9 cellular contexts compared by ENCODE assay signal in the genomic region with DNA sequence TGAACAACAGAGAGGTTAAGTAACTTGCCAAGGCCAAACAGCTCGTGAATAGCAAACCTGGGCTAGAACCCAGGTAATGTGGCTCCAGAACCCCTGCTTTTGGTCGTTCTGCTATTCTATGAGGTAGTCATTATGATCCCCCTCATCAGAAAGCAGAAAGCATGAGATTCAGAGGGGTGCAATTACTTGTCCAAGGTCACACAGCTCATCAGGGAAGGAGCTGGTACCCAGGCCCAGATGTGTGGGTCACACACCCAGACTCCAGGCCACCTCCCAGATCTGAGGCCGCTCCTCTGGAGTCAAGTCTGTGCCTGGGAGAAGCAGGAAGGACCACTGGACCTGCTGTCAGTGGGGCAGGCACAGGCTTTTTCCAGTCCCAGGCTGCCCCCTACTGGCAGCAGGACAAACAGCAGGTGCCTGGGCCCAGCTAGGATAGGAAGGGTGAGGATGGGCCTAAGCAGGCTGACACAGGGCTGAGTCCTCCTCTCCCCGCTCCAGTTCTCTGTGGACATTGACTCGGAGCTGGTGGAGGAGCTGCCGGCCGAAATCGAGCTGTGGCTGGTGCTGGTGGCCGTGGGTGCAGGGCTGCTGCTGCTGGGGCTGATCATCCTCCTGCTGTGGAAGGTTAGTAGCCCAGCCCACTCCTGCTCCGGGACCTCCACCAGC. TPM values are rescaled to one million over a fixed set of nuclear protein-coding genes. Genes with fewer than 3 reads are reported as not detected.
DNase-seq lines count a peak whose midpoint lies in the region; ATAC-seq and TF ChIP-seq lines count a peak whose summit lies in the region.
"Had no signal": no experiment of that assay in that cellular context is flagged by ENCODE, and none has a peak within 500 bp of the region (broad histone marks: within the 10 kb centered on the region; RNA-seq: fewer than 3 reads in every experiment).

No MANE protein-coding gene starts in this region.

- H3K4me3 ChIP-seq in mucosa of descending colon, result no peak overlapping the region

- H3K9me3 Mint-ChIP-seq in activated CD4-positive, alpha-beta memory T cell treated with anti-CD3 and anti-CD28 coated beads for 36 hours, result no peaks in the 10 kb centered on the region

- no peaks in the 10 kb centered on the region for H3K27me3 Mint-ChIP-seq in activated CD4-positive, alpha-beta memory T cell treated with anti-CD3 and anti-CD28 coated beads for 36 hours
- H3K27me3 Mint-ChIP-seq: activated naive CD8-positive, alpha-beta T cell had no signal

- peak; percentile 69 for ATAC-seq in HG02852 (IDR thresholded peaks at IDR 0.05; ENCODE audit: unreplicated experiment)
- peak; percentile 92 for ATAC-seq in mucosa of descending colon
- no peak for ATAC-seq in HG03460 (IDR thresholded peaks at IDR 0.05; ENCODE audit: unreplicated experiment)

- H3K27ac Mint-ChIP-seq in activated CD4-positive, alpha-beta memory T cell treated with anti-CD3 and anti-CD28 coated beads for 36 hours, result no peak overlapping the region
- H3K27ac Mint-ChIP-seq: activated naive CD8-positive, alpha-beta T cell had no signal

- H3K4me1 ChIP-seq in mucosa of descending colon (ENCODE audit: low read depth), result no peaks in the 10 kb centered on the region

- POLR2A ChIA-PET in activated CD4-positive, alpha-beta memory T cell treated with anti-CD3 and anti-CD28 coated beads for 36 hours (lab: Charles Lee), result interaction anchor here (1.0 kb wide), 1 partner anchor 32 kb away, joined by 3 read pairs; no protein-coding TSS in a partner anchor

- no peak overlapping the region for H3K4me3 Mint-ChIP-seq in activated CD4-positive, alpha-beta memory T cell treated with anti-CD3 and anti-CD28 coated beads for 36 hours
- H3K4me3 Mint-ChIP-seq: activated naive CD8-positive, alpha-beta T cell had no signal

- no peaks in the 10 kb centered on the region for H3K36me3 ChIP-seq in mucosa of descending colon (ENCODE audit: low read depth)

- peaks cover 3% of the 10 kb centered on the region for H3K36me3 Mint-ChIP-seq in activated CD4-positive, alpha-beta memory T cell treated with anti-CD3 and anti-CD28 coated beads for 36 hours
- H3K36me3 Mint-ChIP-seq: activated naive CD8-positive, alpha-beta T cell had no signal

- H3K9me3 ChIP-seq in mucosa of descending colon, result no peaks in the 10 kb centered on the region

- intact Hi-C loops in activated CD4-positive, alpha-beta memory T cell treated with anti-CD3 and anti-CD28 coated beads for 36 hours (cut with micrococcal nuclease), result loop anchor here (1.0 to 2.0 kb wide), 2 partner anchors 31 to 60 kb away; a partner anchor contains a TSS
- intact Hi-C loops in mucosa of descending colon (cut with DNase I, micrococcal nuclease), result loop anchor here in 1 of 2 donors (2.0 kb wide), 1 partner anchor 61 kb away; no protein-coding TSS in a partner anchor

- DNase-seq in DMS79 (lab: John Stamatoyannopoulos, UW) (peak; percentile 31), NCI-H748 treated with DMSO at 0.1 percent for 48 hours (lab: John Stamatoyannopoulos, UW) (peak; percentile 50), mucosa of descending colon (peak; percentile 74 to 86 (median 76))
- DNase-seq in activated CD4-positive, alpha-beta memory T cell treated with anti-CD3 and anti-CD28 coated beads for 36 hours, result peak; percentile 85
- DNase-seq in effector CD4-positive, alpha-beta T cell, result peak; percentile 66
- peak; percentile 61 for DNase-seq in stimulated activated CD8-positive, alpha-beta memory T cell treated with anti-CD3 and anti-CD28 coated beads, Interleukin-7, amount 100 ng/mL, for 24 hours (ENCODE audit: low read depth)

- peak; percentile 96 for TF ChIP-seq CTCF in mucosa of descending colon (IDR thresholded peaks at IDR 0.05)

- CTCF ChIA-PET in activated CD4-positive, alpha-beta memory T cell treated with anti-CD3 and anti-CD28 coated beads for 36 hours (lab: Charles Lee), result interaction anchor here (0.6 to 3.3 kb wide), 40 partner anchors 9 to 518 kb away, joined by 3 to 167 read pairs (median 5); a partner anchor contains a TSS

- no peaks in the 10 kb centered on the region for H3K4me1 Mint-ChIP-seq in activated CD4-positive, alpha-beta memory T cell treated with anti-CD3 and anti-CD28 coated beads for 36 hours (ENCODE audit: low read depth)

RNA-seq across cellular contexts. Expression of a gene that starts 7.8 kb away (rescaled TPM):
- total RNA-seq in activated CD4-positive, alpha-beta memory T cell treated with anti-CD3 and anti-CD28 coated beads for 36 hours, result 10 to 100 TPM; 13.3 to 14.6 TPM
- total RNA-seq in mucosa of descending colon, result 10 to 100 TPM; 51.0 to 91.6 (median 72.6) TPM

RNA-seq across cellular contexts. Expression of a gene that starts 31.5 kb away (rescaled TPM):
- 10 to 100 TPM; 15.8 to 17.6 TPM for total RNA-seq in activated CD4-positive, alpha-beta memory T cell treated with anti-CD3 and anti-CD28 coated beads for 36 hours
- 100 to 1,000 TPM; 108 to 170 (median 108) TPM for total RNA-seq in mucosa of descending colon

RNA-seq across cellular contexts. Expression of a gene that starts 42.6 kb away (rescaled TPM):
- total RNA-seq in activated CD4-positive, alpha-beta memory T cell treated with anti-CD3 and anti-CD28 coated beads for 36 hours, result 1 to 10 TPM; 3.4 to 3.7 TPM
- 1 to 10 TPM in 2 of 3 donors, under 1 TPM in 1; 0.52 to 2.6 (median 1.2) TPM for total RNA-seq in mucosa of descending colon

Comparison
In these comparisons a context has a peak if more than half of its experiments do, and no peak if none do; other contexts are left out.
1. DNase-seq: peak in every context shown above with its lines; median percentile 85 in activated CD4-positive, alpha-beta memory T cell treated with anti-CD3 and anti-CD28 coated beads for 36 hours; 76 in mucosa of descending colon; 66 in effector CD4-positive, alpha-beta T cell; 61 in stimulated activated CD8-positive, alpha-beta memory T cell treated with anti-CD3 and anti-CD28 coated beads, Interleukin-7, amount 100 ng/mL, for 24 hours; 50 in NCI-H748 treated with DMSO at 0.1 percent for 48 hours; 31 in DMS79.
2. RNA of a gene that starts 31.5 kb away (total RNA-seq): 108 to 170 TPM in mucosa of descending colon; 15.8 to 17.6 TPM in activated CD4-positive, alpha-beta memory T cell treated with anti-CD3 and anti-CD28 coated beads for 36 hours; every median in the first group is over 4 times any median in the second.